Comparison of ENCODE assay signal across 8 cellular contexts in genomic region chr15:56886450-56886856, GRCh38. TPM values are rescaled to one million over a fixed set of nuclear protein-coding genes. Genes with fewer than 3 reads are reported as not detected.
DNase-seq lines count a peak whose midpoint lies in the region; ATAC-seq and TF ChIP-seq lines count a peak whose summit lies in the region.

No MANE protein-coding gene starts in this region.

- H3K9ac ChIP-seq in skeletal muscle tissue (ENCODE audit: low read depth in 1 of 3, low read length in 3 of 3): peak overlapping the region; percentile 84 to 90 (median 87)

- H3K4me3 ChIP-seq in heart left ventricle: peak overlapping the region in 11 of 12 donors; percentile 50 to 86 (median 74)
- H3K4me3 ChIP-seq in gastroesophageal sphincter: peak overlapping the region; percentile 61 to 75
- peak overlapping the region; percentile 76 to 84 (median 78) for H3K4me3 ChIP-seq in skeletal muscle tissue (ENCODE audit: low read length in 3 of 3)

- intact Hi-C loops in heart left ventricle (cut with DNase I): loop anchor here in 6 of 10 donors (2.0 to 10.0 kb wide), 8 partner anchors 32 to 418 kb away; partner anchors contain the start of genes ZNF280D (in 3 of the 6) and TCF12 (in 2 of the 6)
- intact Hi-C loops in Right ventricle myocardium inferior (cut with DNase I): loop anchor here (10.0 kb wide), 2 partner anchors 248 to 328 kb away; no protein-coding TSS in a partner anchor
- intact Hi-C loops in activated B cell treated with CpG ODN at 0.5 μM for 24 hours (cut with micrococcal nuclease): loop anchor here (2.0 to 10.0 kb wide), 5 partner anchors 49 to 642 kb away; partner anchors contain the start of genes RFX7 and ZNF280D

- H3K36me3 ChIP-seq in heart left ventricle (peaks cover 0 to 7% (median 0%) of the 10 kb centered on the region in 9 donors), gastroesophageal sphincter (no peaks in the 10 kb centered on the region), skeletal muscle tissue (ENCODE audit: control insufficient read depth in 3 of 3, insufficient read depth in 3 of 3, low read length in 3 of 3) (peaks cover 0 to 2% (median 0%) of the 10 kb centered on the region in 3 donors)

- ATAC-seq in heart left ventricle (no peak), Right ventricle myocardium inferior (no peak), activated B cell treated with CpG ODN at 0.5 μM for 24 hours (ENCODE audit: low read depth) (peak; percentile 8), gastroesophageal sphincter (no peak), GM21786 (IDR thresholded peaks at IDR 0.05; ENCODE audit: unreplicated experiment) (no peak)

- POLR2A ChIA-PET in activated B cell treated with CpG ODN at 0.5 μM for 24 hours (lab: Charles Lee): interaction anchor here (1.1 to 2.9 kb wide), 2 partner anchors 20 to 32 kb away, joined by 3 to 84 read pairs; partner anchors contain the start of gene TCF12

- H3K27ac Mint-ChIP-seq in activated B cell treated with CpG ODN at 0.5 μM for 24 hours: peak overlapping the region; percentile 91

- H3K4me1 ChIP-seq in heart left ventricle: peaks cover 0 to 32% (median 17%) of the 10 kb centered on the region in 12 donors
- peaks cover 6 to 29% (median 9%) of the 10 kb centered on the region in 3 donors for H3K4me1 ChIP-seq in gastroesophageal sphincter
- H3K4me1 ChIP-seq in skeletal muscle tissue (ENCODE audit: control insufficient read depth in 3 of 3, insufficient read depth in 3 of 3, low read length in 3 of 3): peaks cover 12 to 18% (median 14%) of the 10 kb centered on the region in 3 donors

- H3K27ac ChIP-seq in heart left ventricle: peak overlapping the region; percentile 95 to 99 (median 98)
- H3K27ac ChIP-seq in gastroesophageal sphincter: peak overlapping the region; percentile 76 to 99 (median 98)
- peak overlapping the region; percentile 96 for H3K27ac ChIP-seq in skeletal muscle tissue (ENCODE audit: low read depth, low read length)

- no peaks in the 10 kb centered on the region for H3K27me3 Mint-ChIP-seq in activated B cell treated with CpG ODN at 0.5 μM for 24 hours

- DNase-seq in heart left ventricle (no peak), Right ventricle myocardium inferior (ENCODE audit: missing footprints) (no peak), activated B cell treated with CpG ODN at 0.5 μM for 24 hours (no peak), DMS 273 treated with DMSO at 0.1 percent for 48 hours (lab: John Stamatoyannopoulos, UW) (no peak), ureter (ENCODE audit: low spot score) (no peak)

- peaks cover 28% of the 10 kb centered on the region for H3K4me1 Mint-ChIP-seq in activated B cell treated with CpG ODN at 0.5 μM for 24 hours

- peak overlapping the region; percentile 87 for H3K4me3 Mint-ChIP-seq in activated B cell treated with CpG ODN at 0.5 μM for 24 hours

- CTCF ChIA-PET in activated B cell treated with CpG ODN at 0.5 μM for 24 hours (lab: Charles Lee): interaction anchor here (1.4 kb wide), 1 partner anchor 327 kb away, joined by 4 read pairs; no protein-coding TSS in a partner anchor

- H3K9me3 Mint-ChIP-seq in activated B cell treated with CpG ODN at 0.5 μM for 24 hours: no peaks in the 10 kb centered on the region

- no peak for TF ChIP-seq EP300 in gastroesophageal sphincter (IDR thresholded peaks at IDR 0.05)

- H3K9me3 ChIP-seq in heart left ventricle (no peaks in the 10 kb centered on the region), gastroesophageal sphincter (no peaks in the 10 kb centered on the region), skeletal muscle tissue (ENCODE audit: control insufficient read depth in 3 of 3, low read length in 3 of 3) (no peaks in the 10 kb centered on the region)

- no peak for TF ChIP-seq POLR2A in heart left ventricle (IDR thresholded peaks at IDR 0.05)
- TF ChIP-seq POLR2A in gastroesophageal sphincter (IDR thresholded peaks at IDR 0.05): no peak

- no peaks in the 10 kb centered on the region for H3K27me3 ChIP-seq in heart left ventricle
- H3K27me3 ChIP-seq in gastroesophageal sphincter: no peaks in the 10 kb centered on the region
- H3K27me3 ChIP-seq in skeletal muscle tissue (ENCODE audit: control insufficient read depth in 3 of 3, insufficient read depth in 3 of 3, low read length in 3 of 3): no peaks in the 10 kb centered on the region

- 28 to 39% (median 33%) methylated on average over 5 of the region's 5 CpGs for WGBS in heart left ventricle, 4 donors
- whole genome bisulfite sequencing in gastroesophageal sphincter (ENCODE audit: low coverage in 1 of 2), 2 donors: 6 to 38% methylated on average over 4 to 5 of the region's 5 CpGs

- TF ChIP-seq CTCF in heart left ventricle (IDR thresholded peaks at IDR 0.05): no peak
- TF ChIP-seq CTCF in activated B cell treated with CpG ODN at 0.5 μM for 24 hours (IDR thresholded peaks at IDR 0.05): no peak
- TF ChIP-seq CTCF in gastroesophageal sphincter (IDR thresholded peaks at IDR 0.05): no peak

- peaks cover 3% of the 10 kb centered on the region for H3K36me3 Mint-ChIP-seq in activated B cell treated with CpG ODN at 0.5 μM for 24 hours (ENCODE audit: low read depth)

RNA-seq across cellular contexts. Expression of gene TCF12, which starts 32.0 kb away (rescaled TPM):
- total RNA-seq in heart left ventricle (10 to 100 TPM; 31.8 to 77.3 (median 46.8) TPM), Right ventricle myocardium inferior (46.5 TPM), activated B cell treated with CpG ODN at 0.5 μM for 24 hours (88.5 and 119 TPM in 2 replicates), gastroesophageal sphincter (100 to 1,000 TPM in 3 of 4 donors, 10 to 100 TPM in 1; 78.1 to 194 (median 154) TPM), skeletal muscle tissue (136 TPM), ureter (158 TPM)
- 10 to 100 TPM in 1 of 2 donors, 1 to 10 TPM in 1; 6.5 to 21.1 TPM for polyA plus RNA-seq in heart left ventricle
